Comparison of ENCODE assay signal across 35 cellular contexts in genomic region chr6:12654107-12654506, GRCh38.
"Had no signal": no experiment of that assay in that cellular context is flagged by ENCODE, and none has a peak within 500 bp of the region (broad histone marks: within the 10 kb centered on the region; RNA-seq: fewer than 3 reads in every experiment).

No MANE protein-coding gene starts in this region.

- H3K4me3 ChIP-seq: ascending aorta, cardiac muscle cell, colonic mucosa had no signal

- H3K36me3 ChIP-seq: ascending aorta, cardiac muscle cell, colonic mucosa, WERI-Rb-1 had no signal

- ATAC-seq: activated CD4-positive, alpha-beta T cell treated with anti-CD3 and anti-CD28 coated beads for 36 hours; activated CD4-positive, CD25-positive, alpha-beta regulatory T cell treated with anti-CD3 and anti-CD28 coated beads, Interleukin-2, amount 50 U/mL, for 24 hours; activated CD8-positive, alpha-beta memory T cell treated with anti-CD3 and anti-CD28 coated beads, Interleukin-2, amount 10 ng/mL, durations not matched to agents 7 days and 5 days; activated naive CD8-positive, alpha-beta T cell treated with anti-CD3 and anti-CD28 coated beads, Interleukin-2, amount 50 U/mL, for 24 hours; activated T-cell treated with anti-CD3 and anti-CD28 coated beads, Interleukin-2, amount 50 U/mL, for 4 hours; WTC11 had no signal

- H3K4me3 Mint-ChIP-seq: activated CD4-positive, alpha-beta memory T cell treated with anti-CD3 and anti-CD28 coated beads, Interleukin-2, amount 10 ng/mL, durations not matched to agents 7 days and 5 days; activated CD4-positive, alpha-beta T cell treated with anti-CD3 and anti-CD28 coated beads for 36 hours; activated CD4-positive, alpha-beta T cell treated with anti-CD3 and anti-CD28 coated beads, Interleukin-2, amount 10 ng/mL, durations not matched to agents 7 days and 5 days; activated CD8-positive, alpha-beta memory T cell treated with anti-CD3 and anti-CD28 coated beads, Interleukin-2, amount 10 ng/mL, durations not matched to agents 7 days and 5 days; activated naive CD4-positive, alpha-beta T cell treated with anti-CD3 and anti-CD28 coated beads, Interleukin-2, amount 10 ng/mL, durations not matched to agents 7 days and 5 days; activated naive CD4-positive, alpha-beta T cell treated with anti-CD3 and anti-CD28 coated beads, Interleukin-2, amount 50 U/mL, for 24 hours; activated naive CD8-positive, alpha-beta T cell; activated naive CD8-positive, alpha-beta T cell treated with anti-CD3 and anti-CD28 coated beads, Interleukin-2, amount 10 ng/mL, durations not matched to agents 7 days and 5 days; activated naive CD8-positive, alpha-beta T cell treated with anti-CD3 and anti-CD28 coated beads, Interleukin-2, amount 50 U/mL, for 24 hours; activated T-cell treated with anti-CD3 and anti-CD28 coated beads, Interleukin-2, amount 50 U/mL, for 4 hours; brain; central memory CD8-positive, alpha-beta T cell; T-helper 1 cell treated with Interleukin-12 subunit alpha and Interleukin-12 subunit beta and Interleukin-4 antibody, amounts not matched to agents 30 μg/mL and 1 μg/mL, for 36 hours; T-helper 2 cell treated with Interferon-gamma antibody and Interleukin-4, amounts not matched to agents 5 μg/mL and 100 μg/mL, for 36 hours; WTC11 had no signal

- H3K27ac Mint-ChIP-seq: activated CD4-positive, alpha-beta memory T cell treated with anti-CD3 and anti-CD28 coated beads, Interleukin-2, amount 10 ng/mL, durations not matched to agents 7 days and 5 days; activated CD4-positive, alpha-beta T cell treated with anti-CD3 and anti-CD28 coated beads for 36 hours; activated CD4-positive, alpha-beta T cell treated with anti-CD3 and anti-CD28 coated beads, Interleukin-2, amount 10 ng/mL, durations not matched to agents 7 days and 5 days; activated CD8-positive, alpha-beta memory T cell treated with anti-CD3 and anti-CD28 coated beads, Interleukin-2, amount 10 ng/mL, durations not matched to agents 7 days and 5 days; activated naive CD4-positive, alpha-beta T cell treated with anti-CD3 and anti-CD28 coated beads, Interleukin-2, amount 10 ng/mL, durations not matched to agents 7 days and 5 days; activated naive CD4-positive, alpha-beta T cell treated with anti-CD3 and anti-CD28 coated beads, Interleukin-2, amount 50 U/mL, for 24 hours; activated naive CD8-positive, alpha-beta T cell; activated naive CD8-positive, alpha-beta T cell treated with anti-CD3 and anti-CD28 coated beads, Interleukin-2, amount 10 ng/mL, durations not matched to agents 7 days and 5 days; activated naive CD8-positive, alpha-beta T cell treated with anti-CD3 and anti-CD28 coated beads, Interleukin-2, amount 50 U/mL, for 24 hours; activated T-helper 2 cell treated with anti-CD3 and anti-CD28 coated beads, Interferon-gamma antibody, Interleukin-2, Interleukin-4, amounts not matched to agents 10 μg/mL and 5 μg/mL and 100 μg/mL, durations not matched to agents 14 hours and 24 hours and 36 hours; T-helper 1 cell treated with Interleukin-12 subunit alpha and Interleukin-12 subunit beta and Interleukin-4 antibody, amounts not matched to agents 30 μg/mL and 1 μg/mL, for 36 hours; T-helper 2 cell treated with Interferon-gamma antibody and Interleukin-4, amounts not matched to agents 5 μg/mL and 100 μg/mL, for 36 hours; WTC11 had no signal

- H3K9me3 Mint-ChIP-seq: activated CD4-positive, alpha-beta memory T cell treated with anti-CD3 and anti-CD28 coated beads, Interleukin-2, amount 10 ng/mL, durations not matched to agents 7 days and 5 days; activated CD4-positive, alpha-beta T cell treated with anti-CD3 and anti-CD28 coated beads, Interleukin-2, amount 10 ng/mL, durations not matched to agents 7 days and 5 days; activated naive CD4-positive, alpha-beta T cell treated with anti-CD3 and anti-CD28 coated beads, Interleukin-2, amount 10 ng/mL, durations not matched to agents 7 days and 5 days; activated naive CD8-positive, alpha-beta T cell treated with anti-CD3 and anti-CD28 coated beads, Interleukin-2, amount 10 ng/mL, durations not matched to agents 7 days and 5 days; activated naive CD8-positive, alpha-beta T cell treated with anti-CD3 and anti-CD28 coated beads, Interleukin-2, amount 50 U/mL, for 24 hours; activated T-cell treated with anti-CD3 and anti-CD28 coated beads, Interleukin-2, amount 50 U/mL, for 4 hours; activated T-helper 2 cell treated with anti-CD3 and anti-CD28 coated beads, Interferon-gamma antibody, Interleukin-2, Interleukin-4, amounts not matched to agents 10 μg/mL and 5 μg/mL and 100 μg/mL, durations not matched to agents 14 hours and 24 hours and 36 hours; central memory CD8-positive, alpha-beta T cell; T-helper 1 cell treated with Interleukin-12 subunit alpha and Interleukin-12 subunit beta and Interleukin-4 antibody, amounts not matched to agents 30 μg/mL and 1 μg/mL, for 36 hours; T-helper 2 cell treated with Interferon-gamma antibody and Interleukin-4, amounts not matched to agents 5 μg/mL and 100 μg/mL, for 36 hours; WTC11 had no signal

- DNase-seq: activated CD4-positive, alpha-beta memory T cell treated with anti-CD3 and anti-CD28 coated beads, Interleukin-2, amount 10 ng/mL, durations not matched to agents 7 days and 5 days; activated CD4-positive, alpha-beta T cell treated with anti-CD3 and anti-CD28 coated beads for 1 hour; activated CD4-positive, alpha-beta T cell treated with anti-CD3 and anti-CD28 coated beads for 36 hours; activated CD4-positive, alpha-beta T cell treated with anti-CD3 and anti-CD28 coated beads for 48 hours; activated CD4-positive, alpha-beta T cell treated with anti-CD3 and anti-CD28 coated beads, Interleukin-2, amount 10 ng/mL, durations not matched to agents 7 days and 5 days; activated CD4-positive, alpha-beta T cell treated with anti-CD3 and anti-CD28 coated beads, Interleukin-2, amount 50 U/mL, for 48 hours; activated CD4-positive, CD25-positive, alpha-beta regulatory T cell; activated CD8-positive, alpha-beta memory T cell treated with anti-CD3 and anti-CD28 coated beads for 24 hours; activated CD8-positive, alpha-beta memory T cell treated with anti-CD3 and anti-CD28 coated beads, Interleukin-2, amount 10 ng/mL, durations not matched to agents 7 days and 5 days; activated CD8-positive, alpha-beta memory T cell treated with anti-CD3 and anti-CD28 coated beads, Interleukin-2, amount 50 U/mL, for 48 hours; activated effector memory CD4-positive, alpha-beta T cell treated with Interleukin-2 at 50 U/mL for 16 hours; activated gamma-delta T cell; activated naive CD4-positive, alpha-beta T cell treated with anti-CD3 and anti-CD28 coated beads, Interleukin-2, amount 10 ng/mL, durations not matched to agents 7 days and 5 days; activated naive CD4-positive, alpha-beta T cell treated with Interleukin-2 at 50 U/mL for 16 hours; activated naive CD8-positive, alpha-beta T cell treated with anti-CD3 and anti-CD28 coated beads, Interleukin-2, amount 10 ng/mL, durations not matched to agents 7 days and 5 days; activated naive CD8-positive, alpha-beta T cell treated with anti-CD3 and anti-CD28 coated beads, Interleukin-2, amount 50 U/mL, for 24 hours; activated T-cell treated with anti-CD3 and anti-CD28 coated beads, Interleukin-2, amount 50 U/mL, for 4 hours; colonic mucosa; T-helper 1 cell; T-helper 2 cell; T-helper 9 cell; WERI-Rb-1 had no signal

- H3K4me1 ChIP-seq: ascending aorta, colonic mucosa had no signal

- H3K27me3 ChIP-seq: ascending aorta, cardiac muscle cell, colonic mucosa had no signal

- H3K27me3 Mint-ChIP-seq: activated CD4-positive, alpha-beta memory T cell treated with anti-CD3 and anti-CD28 coated beads, Interleukin-2, amount 10 ng/mL, durations not matched to agents 7 days and 5 days; activated CD4-positive, alpha-beta T cell treated with anti-CD3 and anti-CD28 coated beads for 36 hours; activated CD8-positive, alpha-beta memory T cell treated with anti-CD3 and anti-CD28 coated beads, Interleukin-2, amount 10 ng/mL, durations not matched to agents 7 days and 5 days; activated naive CD8-positive, alpha-beta T cell; activated naive CD8-positive, alpha-beta T cell treated with anti-CD3 and anti-CD28 coated beads, Interleukin-2, amount 50 U/mL, for 24 hours had no signal

- H3K4me1 Mint-ChIP-seq: central memory CD8-positive, alpha-beta T cell had no signal

- H3K27ac ChIP-seq: ascending aorta, cardiac muscle cell, colonic mucosa, WERI-Rb-1 had no signal

- H3K9me3 ChIP-seq: colonic mucosa had no signal

- H3K36me3 Mint-ChIP-seq: activated CD8-positive, alpha-beta memory T cell treated with anti-CD3 and anti-CD28 coated beads, Interleukin-2, amount 10 ng/mL, durations not matched to agents 7 days and 5 days; activated naive CD4-positive, alpha-beta T cell treated with anti-CD3 and anti-CD28 coated beads, Interleukin-2, amount 10 ng/mL, durations not matched to agents 7 days and 5 days; activated naive CD4-positive, alpha-beta T cell treated with anti-CD3 and anti-CD28 coated beads, Interleukin-2, amount 50 U/mL, for 24 hours; activated naive CD8-positive, alpha-beta T cell; activated naive CD8-positive, alpha-beta T cell treated with anti-CD3 and anti-CD28 coated beads, Interleukin-2, amount 10 ng/mL, durations not matched to agents 7 days and 5 days; brain; WTC11 had no signal

- FAIRE-seq: bronchial epithelial cell, TTC549 had no signal
